In genomic region chr14:99270491-99271287, GRCh38 we compare ENCODE assay signal across 8 cellular contexts. TPM values are rescaled to one million over a fixed set of nuclear protein-coding genes. Genes with fewer than 3 reads are reported as not detected.
DNase-seq lines count a peak whose midpoint lies in the region; ATAC-seq and TF ChIP-seq lines count a peak whose summit lies in the region.

No MANE protein-coding gene starts in this region.

- H3K27me3 ChIP-seq in neural progenitor cell = peaks cover 96% of the 10 kb centered on the region

- peaks cover 51% of the 10 kb centered on the region for H3K27me3 Mint-ChIP-seq in chondrocyte (ENCODE audit: low read depth)
- H3K27me3 Mint-ChIP-seq in neural progenitor cell (ENCODE audit: insufficient read depth, low read depth) = peaks cover 68% of the 10 kb centered on the region

- H3K4me3 Mint-ChIP-seq in chondrocyte (ENCODE audit: unreplicated experiment) = peak overlapping the region; percentile 74
- H3K4me3 Mint-ChIP-seq in neural progenitor cell = peak overlapping the region; percentile 89

- H3K9me3 Mint-ChIP-seq in chondrocyte (ENCODE audit: low read depth) = no peaks in the 10 kb centered on the region
- H3K9me3 Mint-ChIP-seq in neural progenitor cell = no peaks in the 10 kb centered on the region

- no peaks in the 10 kb centered on the region for H3K36me3 Mint-ChIP-seq in chondrocyte (ENCODE audit: low read depth)
- no peaks in the 10 kb centered on the region for H3K36me3 Mint-ChIP-seq in neural progenitor cell

- TF ChIP-seq POLR2A in erythroblast (IDR thresholded peaks at IDR 0.05; ENCODE audit: low read length) = no peak

- peaks cover 50% of the 10 kb centered on the region for H3K4me1 ChIP-seq in neural progenitor cell

- no peak overlapping the region for H3K9ac ChIP-seq in neural progenitor cell

- no peak overlapping the region for H3K27ac ChIP-seq in neural progenitor cell

- H4K20me1 ChIP-seq in neural progenitor cell (ENCODE audit: low read depth) = peaks cover 45% of the 10 kb centered on the region

- DNase-seq in NCI-H345 (lab: John Stamatoyannopoulos, UW) (peak; percentile 65), chondrocyte (ENCODE audit: low spot score) (no peak), neural progenitor cell (ENCODE audit: low spot score) (peak; percentile 81), erythroblast (lab: John Stamatoyannopoulos, UW) (no peak), RPMI8226 (no peak), EL (no peak)

- no peak overlapping the region for H3K27ac Mint-ChIP-seq in chondrocyte (ENCODE audit: unreplicated experiment)
- no peak overlapping the region for H3K27ac Mint-ChIP-seq in neural progenitor cell

- no peaks in the 10 kb centered on the region for H3K9me3 ChIP-seq in neural progenitor cell (ENCODE audit: low read depth)

- peak overlapping the region; percentile 65 for H2AFZ ChIP-seq in neural progenitor cell (replicated peaks)

- peak overlapping the region; percentile 93 for H3K4me2 ChIP-seq in neural progenitor cell

- TF ChIP-seq CTCF in GM12875 (IDR thresholded peaks at IDR 0.05; ENCODE audit: borderline replicate concordance, insufficient read depth, low read depth, low read length) (no peak), chondrocyte (IDR thresholded peaks at IDR 0.05) (no peak), neural progenitor cell (IDR thresholded peaks at IDR 0.05) (no peak)

- ATAC-seq in GM19023 (IDR thresholded peaks at IDR 0.05; ENCODE audit: unreplicated experiment) = no peak

- H3K4me3 ChIP-seq in GM12875 (ENCODE audit: low read depth, low read length) (peak overlapping the region; percentile 43), neural progenitor cell (peak overlapping the region; percentile 75)

- H3K4me1 Mint-ChIP-seq in chondrocyte (ENCODE audit: low read depth) (peaks cover 40% of the 10 kb centered on the region), neural progenitor cell (peaks cover 43% of the 10 kb centered on the region)

- H3F3A ChIP-seq in neural progenitor cell (ENCODE audit: low read depth) = peaks cover 28% of the 10 kb centered on the region

- H3K79me2 ChIP-seq in neural progenitor cell (ENCODE audit: low read depth) = no peaks in the 10 kb centered on the region

- no peaks in the 10 kb centered on the region for H3K36me3 ChIP-seq in neural progenitor cell

RNA-seq across cellular contexts. Expression of gene BCL11B, which starts 1.3 kb away (rescaled TPM):
- 0.10 to 0.23 TPM (median 0.17 TPM) in 3 replicates for total RNA-seq in chondrocyte
- total RNA-seq in neural progenitor cell (ENCODE audit: low replicate concordance) = 1.3 and 1.5 TPM in 2 replicates

Comparison
In these comparisons a context has a peak if more than half of its experiments do, and no peak if none do; other contexts are left out.
1. DNase-seq: peak in NCI-H345 (single experiment) and neural progenitor cell (single experiment); none in chondrocyte (single experiment), erythroblast (0 of 2), RPMI8226 (single experiment) and EL (single experiment).